ENCODE assay signal across 9 cellular contexts in genomic region chr20:4813839-4814695, GRCh38. TPM values are rescaled to one million over a fixed set of nuclear protein-coding genes. Genes with fewer than 3 reads are reported as not detected.
DNase-seq lines count a peak whose midpoint lies in the region; ATAC-seq, FAIRE-seq and TF ChIP-seq lines count a peak whose summit lies in the region.
"Had no signal": no experiment of that assay in that cellular context is flagged by ENCODE, and none has a peak within 500 bp of the region (broad histone marks: within the 10 kb centered on the region; RNA-seq: fewer than 3 reads in every experiment).

No MANE protein-coding gene starts in this region.

- peak overlapping the region; percentile 98 for H3K27ac ChIP-seq in GM12878 (ENCODE audit: control insufficient read depth, insufficient read depth)

- peaks cover 30% of the 10 kb centered on the region for H3K79me2 ChIP-seq in GM12878 (ENCODE audit: control insufficient read depth, insufficient read depth, low read length)

- no peaks in the 10 kb centered on the region for H3K27me3 Mint-ChIP-seq in Calu3 (ENCODE audit: unreplicated experiment)

- TF ChIP-seq POLR2A in GM12878 (IDR thresholded peaks at IDR 0.05; ENCODE audit: low read depth, low read length), result no peak; the same call in 1 of the 2 replicates

- POLR2A ChIA-PET in GM12878 (lab: Charles Lee), result interaction anchor here (0.6 to 1.5 kb wide), 13 partner anchors 10 to 755 kb away, joined by 3 to 9 read pairs (median 4); partner anchors contain the start of gene CDS2

- in situ Hi-C loops in GM12878 (cut with MboI), result loop anchor here (5.0 kb wide), 1 partner anchor 268 kb away; no protein-coding TSS in a partner anchor

- no peak overlapping the region for H3K4me3 Mint-ChIP-seq in Calu3 (ENCODE audit: low read depth, unreplicated experiment)

- no peaks in the 10 kb centered on the region for H3K27me3 ChIP-seq in GM12878 (replicated peaks in 1 of 2; ENCODE audit: control insufficient read depth in 2 of 2, insufficient read depth in 2 of 2, low read length in 1 of 2)

- no peaks in the 10 kb centered on the region for H3K36me3 Mint-ChIP-seq in Calu3 (ENCODE audit: insufficient read depth, unreplicated experiment)

- CTCF ChIA-PET in GM12878 (lab: Yijun Ruan, JAX) (interaction anchor here (0.7 to 2.6 kb wide), 15 partner anchors 18 to 301 kb away, joined by 3 to 11 read pairs (median 3); no protein-coding TSS in a partner anchor), Calu3 (lab: Charles Lee) (no interaction called here)

- no peaks in the 10 kb centered on the region for H3K36me3 ChIP-seq in GM12878 (ENCODE audit: control insufficient read depth in 2 of 2, insufficient read depth in 2 of 2, low read length in 1 of 2)
- H3K36me3 ChIP-seq in mucosa of descending colon (ENCODE audit: low read depth), result no peaks in the 10 kb centered on the region

- ATAC-seq in HG02610 (IDR thresholded peaks at IDR 0.05; ENCODE audit: unreplicated experiment) (peak; percentile 57), GM12878 (peak; percentile 63), mucosa of descending colon (peak; percentile 69)

- H3K4me2 ChIP-seq in GM12878 (ENCODE audit: control insufficient read depth, insufficient read depth), result peak overlapping the region; percentile 97

- H4K20me1 ChIP-seq in GM12878 (ENCODE audit: control insufficient read depth, insufficient read depth), result no peaks in the 10 kb centered on the region

- DNase-seq in GM18507 (ENCODE audit: extremely low spot score, insufficient read length, low read depth), result peak; percentile 54
- peak; percentile 77 to 93 for DNase-seq in NOMO-1 (lab: John Stamatoyannopoulos, UW; ENCODE audit: unreplicated experiment in 2 of 2)
- peak; percentile 91 for DNase-seq in GM12878 (ENCODE audit: low read depth, low spot score)
- peak in 2 of 3 donors; percentile 46 to 61 for DNase-seq in mucosa of descending colon
- DNase-seq in glomerular visceral epithelial cell (ENCODE audit: extremely low spot score), result no peak
- DNase-seq in Calu3, result no peak
- DNase-seq in foreskin fibroblast, result no peak

- RAD21 ChIA-PET in GM12878 (lab: Charles Lee; ENCODE audit: unreplicated experiment), result interaction anchor here (0.6 to 3.4 kb wide), 17 partner anchors 11 to 313 kb away, joined by 3 to 15 read pairs (median 4); partner anchors contain the start of genes CDS2 and PCNA

- no peaks in the 10 kb centered on the region for H3K9me3 ChIP-seq in GM12878 (replicated peaks; ENCODE audit: control insufficient read depth, insufficient read depth, low read length)
- no peaks in the 10 kb centered on the region for H3K9me3 ChIP-seq in mucosa of descending colon

- FAIRE-seq in GM18507 (lab: Jason Lieb, UNC) (peak; percentile 99), GM12878 (lab: Jason Lieb, UNC) (no peak)
- FAIRE-seq: keratinocyte had no signal

- BruUV-seq in GM12878 (replicated peaks; lab: Mats Ljungman, UMichigan), result TSS peak; percentile 61
- BruUV-seq in Calu3 (replicated peaks; lab: Mats Ljungman, UMichigan), result no TSS peak

- intact Hi-C loops in GM12878 (cut with micrococcal nuclease; ENCODE audit: unreplicated experiment), result loop anchor here (1.0 to 5.0 kb wide), 4 partner anchors 133 to 308 kb away; no protein-coding TSS in a partner anchor
- intact Hi-C loops in mucosa of descending colon (cut with DNase I, micrococcal nuclease), result no loop called here
- intact Hi-C loops in Calu3 (cut with micrococcal nuclease; ENCODE audit: unreplicated experiment), result no loop called here

- SMC1A ChIA-PET in GM12878 (lab: Charles Lee; ENCODE audit: uncharacterized antibody, unreplicated experiment), result interaction anchor here (0.7 to 4.0 kb wide), 18 partner anchors 11 to 312 kb away, joined by 3 to 19 read pairs (median 4); partner anchors contain the start of gene CDS2

- WGBS in GM12878 (ENCODE audit: insufficient coverage, insufficient replicate concordance, low lambda C conversion rate, missing lambda C conversion rate), result under 1% methylated on average over 13 of the region's 13 CpGs

- peak in 1 of 2 experiments; percentile 62; a peak in 2 of 4 replicates for TF ChIP-seq EP300 in GM12878 (IDR thresholded peaks at IDR 0.05; ENCODE audit: borderline replicate concordance in 1 of 2, control insufficient read depth in 1 of 2, low read depth in 2 of 2, low read length in 2 of 2)

- H3K4me3 ChIP-seq in GM12878 (peak overlapping the region; percentile 71), mucosa of descending colon (no peak overlapping the region), foreskin fibroblast (ENCODE audit: low read depth in 1 of 2, low read length in 2 of 2) (no peak overlapping the region)

- H3K4me1 ChIP-seq in GM12878 (ENCODE audit: control insufficient read depth, insufficient read depth, low read length) (peaks cover 66% of the 10 kb centered on the region), mucosa of descending colon (ENCODE audit: low read depth) (no peaks in the 10 kb centered on the region)

- peak overlapping the region; percentile 19 for H2AFZ ChIP-seq in GM12878 (ENCODE audit: control insufficient read depth, low read depth, low read length)

- peak overlapping the region; percentile 99 for H3K9ac ChIP-seq in GM12878 (ENCODE audit: control insufficient read depth, insufficient read depth, low read length)

- TF ChIP-seq CTCF in GM12878 (IDR thresholded peaks at IDR 0.05 in 2 of 3, conservative IDR thresholded peaks at IDR 0.05 in 1 of 3; ENCODE audit: control insufficient read depth in 2 of 3, extremely low read depth in 1 of 3, insufficient read depth in 1 of 3, low read depth in 3 of 3, low read length in 3 of 3) (peak in 2 of 3 experiments; percentile 1 to 10; a peak in 1 of 6 replicates), mucosa of descending colon (IDR thresholded peaks at IDR 0.05) (no peak), Calu3 (IDR thresholded peaks at IDR 0.05; ENCODE audit: unreplicated experiment) (no peak), foreskin fibroblast (IDR thresholded peaks at IDR 0.05; ENCODE audit: low read depth, low read length) (no peak)

- H3K9me3 Mint-ChIP-seq in Calu3 (ENCODE audit: low read depth, unreplicated experiment), result no peaks in the 10 kb centered on the region

- H3K27ac Mint-ChIP-seq in Calu3 (ENCODE audit: unreplicated experiment), result no peak overlapping the region

- TF ChIP-seq RAD21 in GM12878 (IDR thresholded peaks at IDR 0.05; ENCODE audit: insufficient read depth, low read depth, low read length), result no peak

- H3K4me1 Mint-ChIP-seq in Calu3 (ENCODE audit: low read depth, unreplicated experiment), result peaks cover 11% of the 10 kb centered on the region

TF ChIP-seq in GM12878, 131 proteins besides CTCF, POLR2A, EP300 and RAD21 (continues in another document):
- TF ChIP-seq TCF3 (IDR thresholded peaks at IDR 0.05; ENCODE audit: borderline replicate concordance, insufficient read depth, low read depth, low read length) (peak; percentile 7; the same call in 1 of the 2 replicates), CBFB (IDR thresholded peaks at IDR 0.05; ENCODE audit: low read depth) (peak; percentile 20; the same call in 1 of the 2 replicates), POLR2AphosphoS5 (IDR thresholded peaks at IDR 0.05; ENCODE audit: low read length) (peak; percentile 78), ZBED1 (IDR thresholded peaks at IDR 0.05; ENCODE audit: borderline replicate concordance) (0 out of 2 replicates have a peak, but pooled peaks have one; percentile 78), ZNF622 (IDR thresholded peaks at IDR 0.05) (no peak)
- TF ChIP-seq, protein P1, sequence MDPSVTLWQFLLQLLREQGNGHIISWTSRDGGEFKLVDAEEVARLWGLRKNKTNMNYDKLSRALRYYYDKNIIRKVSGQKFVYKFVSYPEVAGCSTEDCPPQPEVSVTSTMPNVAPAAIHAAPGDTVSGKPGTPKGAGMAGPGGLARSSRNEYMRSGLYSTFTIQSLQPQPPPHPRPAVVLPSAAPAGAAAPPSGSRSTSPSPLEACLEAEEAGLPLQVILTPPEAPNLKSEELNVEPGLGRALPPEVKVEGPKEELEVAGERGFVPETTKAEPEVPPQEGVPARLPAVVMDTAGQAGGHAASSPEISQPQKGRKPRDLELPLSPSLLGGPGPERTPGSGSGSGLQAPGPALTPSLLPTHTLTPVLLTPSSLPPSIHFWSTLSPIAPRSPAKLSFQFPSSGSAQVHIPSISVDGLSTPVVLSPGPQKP (IDR thresholded peaks at IDR 0.05; ENCODE audit: low read depth, low read length), result 0 out of 2 replicates have a peak, but pooled peaks have one; percentile 8
- TF ChIP-seq, protein P2, sequence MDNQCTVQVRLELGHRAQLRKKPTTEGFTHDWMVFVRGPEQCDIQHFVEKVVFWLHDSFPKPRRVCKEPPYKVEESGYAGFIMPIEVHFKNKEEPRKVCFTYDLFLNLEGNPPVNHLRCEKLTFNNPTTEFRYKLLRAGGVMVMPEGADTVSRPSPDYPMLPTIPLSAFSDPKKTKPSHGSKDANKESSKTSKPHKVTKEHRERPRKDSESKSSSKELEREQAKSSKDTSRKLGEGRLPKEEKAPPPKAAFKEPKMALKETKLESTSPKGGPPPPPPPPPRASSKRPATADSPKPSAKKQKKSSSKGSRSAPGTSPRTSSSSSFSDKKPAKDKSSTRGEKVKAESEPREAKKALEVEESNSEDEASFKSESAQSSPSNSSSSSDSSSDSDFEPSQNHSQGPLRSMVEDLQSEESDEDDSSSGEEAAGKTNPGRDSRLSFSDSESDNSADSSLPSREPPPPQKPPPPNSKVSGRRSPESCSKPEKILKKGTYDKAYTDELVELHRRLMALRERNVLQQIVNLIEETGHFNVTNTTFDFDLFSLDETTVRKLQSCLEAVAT (IDR thresholded peaks at IDR 0.05), result peak; percentile 54; the same call in 1 of the 2 replicates

RNA-seq across cellular contexts. Expression of gene RASSF2, which starts 9.3 kb away (rescaled TPM):
- total RNA-seq in GM12878 (2013; cell fraction: nucleolus; rRNA removed), result 37.0 and 37.5 TPM in 2 replicates
- total RNA-seq in GM12878 (2014; rRNA removed), result 57.4 and 61.7 TPM in 2 replicates
- 56.1 and 58.2 TPM in 2 replicates for total RNA-seq in GM12878 (2014; rRNA removed; fragmentation: Illumina TruSeq; extraction: Trizol)
- total RNA-seq in GM12878 (2021), result 48.4 and 48.7 TPM in 2 replicates
- polyA plus RNA-seq in GM12878 (2011; ENCODE audit: low read depth), result 13.6 TPM
- polyA plus RNA-seq in GM12878 (2011; rRNA removed), result 67.0 and 72.7 TPM in 2 replicates
- 54.9 and 58.4 TPM in 2 replicates for polyA plus RNA-seq in GM12878 (2011; cell fraction: cytosol; rRNA removed)
- 39.8 and 44.2 TPM in 2 replicates for polyA plus RNA-seq in GM12878 (2011; cell fraction: nucleus; rRNA removed)
- 17.1 and 17.4 TPM in 2 replicates for polyA plus RNA-seq in GM12878 (2012)
- 55.9 and 60.8 TPM in 2 replicates for polyA plus RNA-seq in GM12878 (2014; fragmentation: Illumina TruSeq; extraction: Trizol)
- polyA plus RNA-seq in GM12878 (2014; fragmentation: Nextera tagmentation; extraction: Ambion mirVana), result 10 to 100 TPM; 13.6 to 14.2 TPM
- 45.8 and 47.5 TPM in 2 replicates for polyA plus RNA-seq in GM12878 (2014; rRNA removed)
- polyA plus RNA-seq in GM12878 (2016; fragmentation: Nextera tagmentation; extraction: Ambion mirVana), result 10 to 100 TPM; 25.6 to 29.7 TPM
- 54.0 and 66.9 TPM in 2 replicates for polyA minus RNA-seq in GM12878 (2011; rRNA and poly(A)+ RNA removed)
- polyA minus RNA-seq in GM12878 (2011; cell fraction: cytosol; rRNA and poly(A)+ RNA removed), result 20.7 and 26.9 TPM in 2 replicates
- 10.5 and 16.4 TPM in 2 replicates for polyA minus RNA-seq in GM12878 (2011; cell fraction: nucleus; rRNA and poly(A)+ RNA removed)
- 10 to 100 TPM in 1 of 3 donors, 1 to 10 TPM in 2; 2.6 to 10.2 (median 9.0) TPM for total RNA-seq in mucosa of descending colon
- 0.28 and 0.39 TPM in 2 replicates for total RNA-seq in Calu3 (2022)

Comparison
In these comparisons a context has a peak if more than half of its experiments do, and no peak if none do; other contexts are left out.
1. DNase-seq: peak in GM18507 (single experiment), NOMO-1 (2 of 2), GM12878 (single experiment) and mucosa of descending colon (2 of 3); none in glomerular visceral epithelial cell (single experiment), Calu3 (single experiment) and foreskin fibroblast (0 of 2).
2. CTCF ChIP-seq: peak in GM12878 (2 of 3); none in mucosa of descending colon (single experiment), Calu3 (single experiment) and foreskin fibroblast (single experiment).
3. Peak in every context shown above with its lines, with median percentiles within 50 percentile points of each other: ATAC-seq.